In genomic region chrX:97984641-97985040, GRCh38 we compare ENCODE assay signal across 27 cellular contexts.
A peak's percentile ranks its signal among the peaks of the same experiment; 100 is the strongest.
DNase-seq lines count a peak whose midpoint lies in the region; ATAC-seq, FAIRE-seq and TF ChIP-seq lines count a peak whose summit lies in the region.
"Had no signal": no experiment of that assay in that cellular context is flagged by ENCODE, and none has a peak within 500 bp of the region (broad histone marks: within the 10 kb centered on the region; RNA-seq: fewer than 3 reads in every experiment).

No MANE protein-coding gene starts in this region.

- H3K4me3 ChIP-seq in MM.1S (ENCODE audit: low read length) (no peak overlapping the region), H1 (ENCODE audit: extremely low read depth in 1 of 4, insufficient read depth in 2 of 4, low read depth in 3 of 4, low read length in 4 of 4) (peak overlapping the region in 1 of 4 experiments; percentile 24; a peak in 1 of 8 replicates), keratinocyte (ENCODE audit: control insufficient read depth in 2 of 3, extremely low read depth in 1 of 3, insufficient read depth in 2 of 3, low read depth in 1 of 3, low read length in 3 of 3) (no peak overlapping the region), left lung (no peak overlapping the region), Peyer's patch (no peak overlapping the region)
- H3K4me3 ChIP-seq: esophagus muscularis mucosa, lower lobe of right lung, spleen, tibial nerve had no signal

- H3K79me1 ChIP-seq in H9 (ENCODE audit: insufficient read depth, low read depth, low read length, poor library complexity, severe bottlenecking) (no peaks in the 10 kb centered on the region), H1 (ENCODE audit: low read depth, low read length) (no peaks in the 10 kb centered on the region)

- no peaks in the 10 kb centered on the region for H3K79me2 ChIP-seq in H9 (ENCODE audit: insufficient read depth, low read length)
- H3K79me2 ChIP-seq in MM.1S (ENCODE audit: low read length), result no peaks in the 10 kb centered on the region
- H3K79me2 ChIP-seq in H1 (ENCODE audit: control insufficient read depth in 1 of 2, insufficient read depth in 2 of 2, low read length in 2 of 2), result no peaks in the 10 kb centered on the region
- H3K79me2 ChIP-seq in keratinocyte (ENCODE audit: control insufficient read depth, insufficient read depth, low read length), result no peaks in the 10 kb centered on the region

- 0 out of 3 replicates have a peak, but pooled peaks of 1 of the 2 experiments have one; percentile 16 for TF ChIP-seq EP300 in H1 (IDR thresholded peaks at IDR 0.05; ENCODE audit: borderline replicate concordance in 1 of 2, low read depth in 2 of 2, low read length in 2 of 2)

- no peak overlapping the region for H4K91ac ChIP-seq in H9 (ENCODE audit: insufficient read length, low read depth, low read length)
- no peak overlapping the region for H4K91ac ChIP-seq in H1 (replicated peaks; ENCODE audit: insufficient read length, low read length)

- H3F3A ChIP-seq in MM.1S (ENCODE audit: insufficient read depth, low read length), result no peaks in the 10 kb centered on the region

- intact Hi-C loops in left lung (cut with DNase I), result no loop called here

- CTCF ChIA-PET in H1 (lab: Charles Lee; ENCODE audit: partially characterized antibody), result interaction anchor here (1.0 kb wide), 1 partner anchor 30 kb away, joined by 4 read pairs; no protein-coding TSS in a partner anchor

- DNase-seq in H9 (peak; percentile 79), MM.1S (no peak), H1 (ENCODE audit: low read depth in 1 of 2, low spot score in 2 of 2) (no peak), keratinocyte (ENCODE audit: low read depth, low spot score) (no peak), left lung (no peak), Peyer's patch (no peak), NCI-H526 (lab: John Stamatoyannopoulos, UW) (no peak)
- DNase-seq in activated naive CD8-positive, alpha-beta T cell treated with anti-CD3 and anti-CD28 coated beads, Interleukin-2, amount 50 U/mL, for 24 hours, result no peak
- DNase-seq: activated B cell treated with CpG ODN at 0.5 μM for 24 hours; activated CD8-positive, alpha-beta T cell treated with anti-CD3 and anti-CD28 coated beads for 36 hours; activated naive CD4-positive, alpha-beta T cell treated with Interleukin-2 at 50 U/mL for 16 hours; activated T-cell treated with anti-CD3 and anti-CD28 coated beads, Interleukin-2, amount 50 U/mL, for 24 hours; anterior cingulate cortex; CD4-positive, alpha-beta T cell; lower lobe of right lung; NCI-H1694 treated with DMSO at 0.1 percent for 48 hours; NCI-H226; nucleus accumbens; spleen; stimulated activated CD4-positive, alpha-beta T cell treated with anti-CD3 and anti-CD28 coated beads, Interleukin-4, amount 100 ng/mL, for 24 hours; stimulated activated naive CD8-positive, alpha-beta T cell treated with anti-CD3 and anti-CD28 coated beads, Interleukin-15, amount 100 ng/mL, for 72 hours; T-helper 9 cell had no signal

- H3K9me3 Mint-ChIP-seq in H9, result peaks cover 3 to 10% of the 10 kb centered on the region in 2 experiments; a peak in 3 of 5 replicates
- H3K9me3 Mint-ChIP-seq in activated naive CD8-positive, alpha-beta T cell treated with anti-CD3 and anti-CD28 coated beads, Interleukin-2, amount 50 U/mL, for 24 hours, result no peaks in the 10 kb centered on the region
- H3K9me3 Mint-ChIP-seq: activated B cell treated with CpG ODN at 0.5 μM for 24 hours; activated CD8-positive, alpha-beta T cell treated with anti-CD3 and anti-CD28 coated beads for 36 hours; activated T-cell treated with anti-CD3 and anti-CD28 coated beads, Interleukin-2, amount 50 U/mL, for 24 hours; CD4-positive, alpha-beta T cell; stimulated activated naive CD8-positive, alpha-beta T cell treated with anti-CD3 and anti-CD28 coated beads, Interleukin-15, amount 100 ng/mL, for 72 hours had no signal

- peak; percentile 73 for FAIRE-seq in H1 (lab: Jason Lieb, UNC)
- FAIRE-seq in keratinocyte (lab: Jason Lieb, UNC), result peak; percentile 65
- FAIRE-seq: GM12891, HepG2, RCC 7860 had no signal

- POLR2A ChIA-PET in H1 (lab: Charles Lee; ENCODE audit: partially characterized antibody), result interaction anchor here (1.2 to 2.2 kb wide), 2 partner anchors 10 to 17 kb away, joined by 3 to 4 read pairs; no protein-coding TSS in a partner anchor

- H3K4ac ChIP-seq in H9 (ENCODE audit: low read depth, low read length) (no peak overlapping the region), H1 (replicated peaks; ENCODE audit: insufficient read length, low read depth, low read length) (no peak overlapping the region)

- H3K4me2 ChIP-seq in H9 (ENCODE audit: insufficient read depth, insufficient read length, low read length) (peak overlapping the region; percentile 60), MM.1S (ENCODE audit: low read depth, low read length) (0 out of 2 replicates have a peak overlapping the region, but pooled peaks have one; percentile 19), H1 (ENCODE audit: insufficient read depth in 1 of 2, low read depth in 2 of 2, low read length in 2 of 2) (peak overlapping the region; percentile 2 to 43; a peak in 2 of 4 replicates), keratinocyte (ENCODE audit: control insufficient read depth, extremely low read depth, insufficient read depth, low read depth, low read length) (peak overlapping the region; percentile 41)

- no peak overlapping the region for H2AK5ac ChIP-seq in H9 (ENCODE audit: insufficient read length, low read length)
- no peak overlapping the region for H2AK5ac ChIP-seq in H1 (ENCODE audit: low read depth, low read length)

- no peak overlapping the region for H4K5ac ChIP-seq in H9 (ENCODE audit: insufficient read length, low read depth, low read length)
- no peak overlapping the region for H4K5ac ChIP-seq in H1 (ENCODE audit: insufficient read length, low read depth, low read length)

- H3K4me1 ChIP-seq in H9 (ENCODE audit: insufficient read depth, low read length), result peaks cover 21% of the 10 kb centered on the region
- H3K4me1 ChIP-seq in MM.1S (ENCODE audit: low read length), result peaks cover 10% of the 10 kb centered on the region
- H3K4me1 ChIP-seq in H1 (replicated peaks in 1 of 4; ENCODE audit: control insufficient read depth in 3 of 4, insufficient read depth in 4 of 4, low read length in 3 of 4), result peaks cover 0 to 6% (median 0%) of the 10 kb centered on the region in 4 experiments; a peak in 3 of 7 replicates
- H3K4me1 ChIP-seq in keratinocyte (ENCODE audit: control insufficient read depth, extremely low read depth, insufficient read depth, low read length), result peaks cover 7% of the 10 kb centered on the region
- no peaks in the 10 kb centered on the region for H3K4me1 ChIP-seq in left lung
- H3K4me1 ChIP-seq in Peyer's patch, result no peaks in the 10 kb centered on the region
- H3K4me1 ChIP-seq: lower lobe of right lung, spleen, tibial nerve had no signal

- H3K56ac ChIP-seq in H9 (ENCODE audit: insufficient read length, low read depth, low read length), result no peak overlapping the region
- H3K56ac ChIP-seq in H1 (replicated peaks; ENCODE audit: insufficient read length, low read depth, low read length), result no peak overlapping the region

- no peaks in the 10 kb centered on the region for H3K9me3 ChIP-seq in H9 (ENCODE audit: control insufficient read depth, low read depth, low read length)
- no peaks in the 10 kb centered on the region for H3K9me3 ChIP-seq in MM.1S (replicated peaks; ENCODE audit: insufficient read depth, low read length)
- no peaks in the 10 kb centered on the region for H3K9me3 ChIP-seq in H1 (ENCODE audit: insufficient read depth in 2 of 2, low read depth in 1 of 2, low read length in 1 of 2)
- no peaks in the 10 kb centered on the region for H3K9me3 ChIP-seq in keratinocyte (ENCODE audit: control insufficient read depth, low read depth, low read length)
- H3K9me3 ChIP-seq in left lung, result no peaks in the 10 kb centered on the region
- H3K9me3 ChIP-seq in Peyer's patch, result no peaks in the 10 kb centered on the region
- H3K9me3 ChIP-seq: esophagus muscularis mucosa, lower lobe of right lung, spleen, tibial nerve had no signal

- no CpG with 5 or more reads among the region's 4 CpGs for WGBS in H9 (ENCODE audit: extremely low coverage, insufficient read length, low lambda C conversion rate)
- 12% methylated on average over 4 of the region's 4 CpGs; no CpG with 5 or more reads in 1 of the 2 experiments for WGBS in H1 (ENCODE audit: extremely low coverage in 1 of 2, insufficient coverage in 1 of 2, insufficient read length in 1 of 2, insufficient replicate concordance in 2 of 2, low coverage in 1 of 2, low lambda C conversion rate in 2 of 2, missing lambda C conversion rate in 1 of 2), 2 experiments

- no peaks in the 10 kb centered on the region for H4K20me1 ChIP-seq in H9 (ENCODE audit: control insufficient read depth, insufficient read depth, insufficient read length)
- H4K20me1 ChIP-seq in MM.1S (ENCODE audit: insufficient read depth, low read length), result no peaks in the 10 kb centered on the region
- H4K20me1 ChIP-seq in H1 (replicated peaks in 1 of 2; ENCODE audit: control insufficient read depth in 1 of 2, insufficient read depth in 2 of 2, low read length in 2 of 2), result no peaks in the 10 kb centered on the region
- no peaks in the 10 kb centered on the region for H4K20me1 ChIP-seq in keratinocyte (ENCODE audit: control insufficient read depth, extremely low read depth, insufficient read depth, low read length)

- no peak for ATAC-seq in left lung
- ATAC-seq in activated naive CD8-positive, alpha-beta T cell treated with anti-CD3 and anti-CD28 coated beads, Interleukin-2, amount 50 U/mL, for 24 hours, result no peak
- ATAC-seq: activated CD8-positive, alpha-beta T cell treated with anti-CD3 and anti-CD28 coated beads for 36 hours; HepG2; lower lobe of right lung; stimulated activated naive CD8-positive, alpha-beta T cell treated with anti-CD3 and anti-CD28 coated beads, Interleukin-15, amount 100 ng/mL, for 72 hours had no signal

- no peak overlapping the region for H3K23ac ChIP-seq in H9 (ENCODE audit: insufficient read length, low read depth, low read length)
- H3K23ac ChIP-seq in H1 (ENCODE audit: insufficient read length), result no peak overlapping the region

- H2BK12ac ChIP-seq in H9 (ENCODE audit: insufficient read length, low read depth, low read length) (no peak overlapping the region), H1 (ENCODE audit: low read depth, low read length) (no peak overlapping the region)

- peaks cover 5 to 13% (median 11%) of the 10 kb centered on the region in 3 experiments for H3K36me3 Mint-ChIP-seq in H9 (ENCODE audit: insufficient read depth in 1 of 3, low read depth in 3 of 3)
- H3K36me3 Mint-ChIP-seq in activated naive CD8-positive, alpha-beta T cell treated with anti-CD3 and anti-CD28 coated beads, Interleukin-2, amount 50 U/mL, for 24 hours (ENCODE audit: low read depth), result no peaks in the 10 kb centered on the region

- no peaks in the 10 kb centered on the region for H3K23me2 ChIP-seq in H9 (ENCODE audit: insufficient read length, low read depth, low read length, poor library complexity, severe bottlenecking)
- no peaks in the 10 kb centered on the region for H3K23me2 ChIP-seq in H1 (ENCODE audit: low read depth, low read length)

- H3K9ac ChIP-seq in H9 (ENCODE audit: extremely low read depth, insufficient read length, low read length), result no peak overlapping the region
- H3K9ac ChIP-seq in MM.1S (ENCODE audit: low read length), result no peak overlapping the region
- no peak overlapping the region for H3K9ac ChIP-seq in H1 (replicated peaks in 1 of 4; ENCODE audit: extremely low read depth in 1 of 4, low read depth in 3 of 4, low read length in 3 of 4)
- peak overlapping the region; percentile 1 for H3K9ac ChIP-seq in keratinocyte (ENCODE audit: control insufficient read depth, extremely low read depth, insufficient read depth, low read length)

- peak overlapping the region; percentile 39 to 96 (median 84) for H3K27ac Mint-ChIP-seq in H9
- H3K27ac Mint-ChIP-seq in activated naive CD8-positive, alpha-beta T cell treated with anti-CD3 and anti-CD28 coated beads, Interleukin-2, amount 50 U/mL, for 24 hours, result no peak overlapping the region
- H3K27ac Mint-ChIP-seq: activated B cell treated with CpG ODN at 0.5 μM for 24 hours; activated CD8-positive, alpha-beta T cell treated with anti-CD3 and anti-CD28 coated beads for 36 hours; activated T-cell treated with anti-CD3 and anti-CD28 coated beads, Interleukin-2, amount 50 U/mL, for 24 hours; CD4-positive, alpha-beta T cell; stimulated activated naive CD8-positive, alpha-beta T cell treated with anti-CD3 and anti-CD28 coated beads, Interleukin-15, amount 100 ng/mL, for 72 hours had no signal

- dilution Hi-C loops in keratinocyte (cut with MboI; ENCODE audit: extremely low pct_ligation_motif_present, low sequenced_read_pairs), result no loop called here

- H2BK20ac ChIP-seq in H9 (ENCODE audit: low read depth, low read length, poor library complexity, severe bottlenecking) (no peak overlapping the region), H1 (ENCODE audit: low read length) (no peak overlapping the region)

- TF ChIP-seq RAD21 in H1 (IDR thresholded peaks at IDR 0.05 in 1 of 2, conservative IDR thresholded peaks at IDR 0.05 in 1 of 2; ENCODE audit: low read depth in 2 of 2, low read length in 2 of 2), result no peak

- H2BK120ac ChIP-seq in H9 (ENCODE audit: low read depth, low read length, poor library complexity, severe bottlenecking), result no peak overlapping the region
- peak overlapping the region; percentile 87 for H2BK120ac ChIP-seq in H1 (replicated peaks; ENCODE audit: low read depth, low read length)

- no peak overlapping the region for H2BK15ac ChIP-seq in H9 (ENCODE audit: low read depth, low read length)
- H2BK15ac ChIP-seq in H1 (ENCODE audit: low read length), result no peak overlapping the region

- no peak overlapping the region for H2BK5ac ChIP-seq in H9 (ENCODE audit: insufficient read length, low read length)
- H2BK5ac ChIP-seq in H1 (ENCODE audit: low read depth, low read length), result peak overlapping the region; percentile 60; the same call in 1 of the 2 replicates

- H3K27ac ChIP-seq in H9 (ENCODE audit: insufficient read length, low read depth, low read length) (peak overlapping the region; percentile 91), MM.1S (ENCODE audit: low read length) (no peak overlapping the region), H1 (ENCODE audit: low read depth, low read length) (no peak overlapping the region; the same call in 1 of the 2 replicates), keratinocyte (ENCODE audit: control insufficient read depth, insufficient read depth, low read length) (peak overlapping the region; percentile 48), left lung (no peak overlapping the region), Peyer's patch (no peak overlapping the region)
- H3K27ac ChIP-seq: lower lobe of right lung, spleen, tibial nerve had no signal

- TF ChIP-seq CTCF in H9 (conservative IDR thresholded peaks at IDR 0.05) (no peak), MM.1S (IDR thresholded peaks at IDR 0.05; ENCODE audit: low read length) (no peak), H1 (IDR thresholded peaks at IDR 0.05; ENCODE audit: control extremely low read depth in 1 of 3, insufficient read depth in 1 of 3, low read depth in 1 of 3, low read length in 3 of 3) (no peak), keratinocyte (optimal IDR thresholded peaks at IDR 0.05 in 1 of 3, IDR thresholded peaks at IDR 0.05 in 1 of 3, conservative IDR thresholded peaks at IDR 0.05 in 1 of 3; ENCODE audit: extremely low read depth in 1 of 3, insufficient read depth in 2 of 3, low read length in 3 of 3) (no peak), left lung (IDR thresholded peaks at IDR 0.05) (no peak), Peyer's patch (IDR thresholded peaks at IDR 0.05) (no peak)

- H3K4me3 Mint-ChIP-seq in H9, result peak overlapping the region; percentile 1 to 50; a peak in 4 of 5 replicates
- H3K4me3 Mint-ChIP-seq in activated naive CD8-positive, alpha-beta T cell treated with anti-CD3 and anti-CD28 coated beads, Interleukin-2, amount 50 U/mL, for 24 hours, result no peak overlapping the region
- H3K4me3 Mint-ChIP-seq: activated B cell treated with CpG ODN at 0.5 μM for 24 hours; activated CD8-positive, alpha-beta T cell treated with anti-CD3 and anti-CD28 coated beads for 36 hours; activated T-cell treated with anti-CD3 and anti-CD28 coated beads, Interleukin-2, amount 50 U/mL, for 24 hours; CD4-positive, alpha-beta T cell; stimulated activated naive CD8-positive, alpha-beta T cell treated with anti-CD3 and anti-CD28 coated beads, Interleukin-15, amount 100 ng/mL, for 72 hours had no signal

- H4K8ac ChIP-seq in H9 (replicated peaks; ENCODE audit: insufficient read length, low read depth, low read length) (no peak overlapping the region), H1 (ENCODE audit: extremely low read depth, insufficient read depth, low read length) (no peak overlapping the region)

- H3K14ac ChIP-seq in H9 (ENCODE audit: insufficient read depth, low read length) (no peak overlapping the region), H1 (ENCODE audit: insufficient read length) (no peak overlapping the region)

- H2AFZ ChIP-seq in H9 (ENCODE audit: low read length) (no peak overlapping the region), MM.1S (ENCODE audit: low read length) (peak overlapping the region; percentile 23; the same call in 1 of the 2 replicates), H1 (ENCODE audit: low read length) (no peak overlapping the region), keratinocyte (ENCODE audit: control insufficient read depth, low read length) (peak overlapping the region; percentile 2)

- H3K27me3 ChIP-seq in H9 (ENCODE audit: insufficient read depth, low read length) (no peaks in the 10 kb centered on the region), MM.1S (replicated peaks; ENCODE audit: insufficient read depth, low read length) (no peaks in the 10 kb centered on the region), H1 (replicated peaks in 1 of 4; ENCODE audit: control insufficient read depth in 3 of 4, extremely low read depth in 1 of 4, insufficient read depth in 3 of 4, low read length in 3 of 4) (no peaks in the 10 kb centered on the region), keratinocyte (ENCODE audit: control insufficient read depth, extremely low read depth, insufficient read depth, low read length) (no peaks in the 10 kb centered on the region), left lung (no peaks in the 10 kb centered on the region), Peyer's patch (no peaks in the 10 kb centered on the region)
- H3K27me3 ChIP-seq: esophagus muscularis mucosa, spleen had no signal

- H3K9me2 ChIP-seq in MM.1S (replicated peaks; ENCODE audit: insufficient read depth, low read length), result no peaks in the 10 kb centered on the region

- peak overlapping the region; percentile 19 for H3T11ph ChIP-seq in H9 (ENCODE audit: low read length)

- H3K27me3 Mint-ChIP-seq in H9 (ENCODE audit: low read depth), result no peaks in the 10 kb centered on the region
- no peaks in the 10 kb centered on the region for H3K27me3 Mint-ChIP-seq in activated naive CD8-positive, alpha-beta T cell treated with anti-CD3 and anti-CD28 coated beads, Interleukin-2, amount 50 U/mL, for 24 hours
- H3K27me3 Mint-ChIP-seq: activated B cell treated with CpG ODN at 0.5 μM for 24 hours; activated CD8-positive, alpha-beta T cell treated with anti-CD3 and anti-CD28 coated beads for 36 hours; CD4-positive, alpha-beta T cell; stimulated activated naive CD8-positive, alpha-beta T cell treated with anti-CD3 and anti-CD28 coated beads, Interleukin-15, amount 100 ng/mL, for 72 hours had no signal

- H3K36me3 ChIP-seq in MM.1S (replicated peaks; ENCODE audit: insufficient read depth, low read length) (no peaks in the 10 kb centered on the region), H1 (ENCODE audit: control insufficient read depth in 2 of 4, insufficient read depth in 4 of 4, low read length in 3 of 4) (no peaks in the 10 kb centered on the region), keratinocyte (ENCODE audit: control insufficient read depth in 2 of 2, extremely low read depth in 1 of 2, insufficient read depth in 2 of 2, low read length in 2 of 2) (no peaks in the 10 kb centered on the region), left lung (no peaks in the 10 kb centered on the region), Peyer's patch (no peaks in the 10 kb centered on the region)
- H3K36me3 ChIP-seq: esophagus muscularis mucosa, lower lobe of right lung, spleen, tibial nerve had no signal

- H3K9me1 ChIP-seq in keratinocyte (ENCODE audit: control insufficient read depth, extremely low read depth, insufficient read depth, low read length), result no peaks in the 10 kb centered on the region

- no peak for TF ChIP-seq POLR2A in H1 (IDR thresholded peaks at IDR 0.05; ENCODE audit: control extremely low read depth in 1 of 2, low read depth in 2 of 2, low read length in 2 of 2)
- no peak for TF ChIP-seq POLR2A in Peyer's patch (IDR thresholded peaks at IDR 0.05)

- H3K4me1 Mint-ChIP-seq in H9, result peaks cover 41 to 55% of the 10 kb centered on the region in 2 experiments
- no peaks in the 10 kb centered on the region for H3K4me1 Mint-ChIP-seq in activated naive CD8-positive, alpha-beta T cell treated with anti-CD3 and anti-CD28 coated beads, Interleukin-2, amount 50 U/mL, for 24 hours
- H3K4me1 Mint-ChIP-seq: activated B cell treated with CpG ODN at 0.5 μM for 24 hours; stimulated activated naive CD8-positive, alpha-beta T cell treated with anti-CD3 and anti-CD28 coated beads, Interleukin-15, amount 100 ng/mL, for 72 hours had no signal

- H3K18ac ChIP-seq in H9 (ENCODE audit: insufficient read length, low read depth, low read length) (peak overlapping the region; percentile 26), H1 (ENCODE audit: extremely low read depth, low read length) (no peak overlapping the region)

Comparison
In these comparisons a context has a peak if more than half of its experiments do, and no peak if none do; other contexts are left out.
1. H2AFZ ChIP-seq: peak in MM.1S (single experiment) and keratinocyte (single experiment); none in H9 (single experiment) and H1 (single experiment).
2. H3K27ac ChIP-seq: peak in H9 (single experiment) and keratinocyte (single experiment); none in MM.1S (single experiment), H1 (single experiment), left lung (0 of 2) and Peyer's patch (0 of 4).
3. Peak in every context shown above with its lines, with median percentiles within 50 percentile points of each other: H3K4me2 ChIP-seq.